8 cellular contexts compared by ENCODE assay signal in genomic region chr20:50916257-50916656, GRCh38. TPM values are rescaled to one million over a fixed set of nuclear protein-coding genes. Genes with fewer than 3 reads are reported as not detected.
A peak's percentile ranks its signal among the peaks of the same experiment; 100 is the strongest.
DNase-seq lines count a peak whose midpoint lies in the region; TF ChIP-seq lines count a peak whose summit lies in the region.

No MANE protein-coding gene starts in this region.

- TF ChIP-seq CTCF in RWPE1 (conservative IDR thresholded peaks at IDR 0.05; ENCODE audit: low read depth) (no peak), fibroblast of mammary gland (conservative IDR thresholded peaks at IDR 0.05; ENCODE audit: control insufficient read depth, insufficient read depth, low read depth, low read length) (no peak), prostate gland (IDR thresholded peaks at IDR 0.05) (no peak), dorsolateral prefrontal cortex (IDR thresholded peaks at IDR 0.05 in 54 of 56, conservative IDR thresholded peaks at IDR 0.05 in 2 of 56; ENCODE audit: low read depth in 1 of 56, partially characterized antibody in 56 of 56) (no peak), spleen (IDR thresholded peaks at IDR 0.05 in 8 of 11, conservative IDR thresholded peaks at IDR 0.05 in 3 of 11) (no peak)

- H3K27me3 ChIP-seq in prostate gland (replicated peaks; ENCODE audit: insufficient read depth) (no peaks in the 10 kb centered on the region), dorsolateral prefrontal cortex (no peaks in the 10 kb centered on the region), spleen (replicated peaks in 1 of 7) (no peaks in the 10 kb centered on the region)

- CTCF ChIA-PET in RWPE1 (lab: Yijun Ruan, JAX): interaction anchor here (0.7 to 1.5 kb wide), 3 partner anchors 21 to 122 kb away, joined by 4 to 8 read pairs (median 6); partner anchors contain the start of gene BCAS4

- POLR2A ChIA-PET in RWPE1 (lab: Yijun Ruan, JAX; ENCODE audit: low non-redundant PET): no interaction called here

- H3K27ac ChIP-seq in RWPE1 (no peak overlapping the region), prostate gland (peak overlapping the region in 1 of 2 donors; percentile 3), dorsolateral prefrontal cortex (peak overlapping the region in 3 of 59 donors; percentile 0 to 26 (median 25)), spleen (peak overlapping the region in 2 of 8 donors; percentile 12 to 19)

- 28% methylated on average over 5 of the region's 5 CpGs for WGBS in prostate gland
- 60 to 68% (median 64%) methylated on average over 5 of the region's 5 CpGs for WGBS in spleen, 5 donors

- H3K9me3 ChIP-seq in prostate gland (no peaks in the 10 kb centered on the region), spleen (no peaks in the 10 kb centered on the region)

- H3K4me1 ChIP-seq in prostate gland (replicated peaks) (no peaks in the 10 kb centered on the region), spleen (peaks cover 38 to 100% (median 82%) of the 10 kb centered on the region in 6 donors)

- peak; percentile 70 for DNase-seq in EL
- DNase-seq in RWPE1 (ENCODE audit: low spot score): peak; percentile 90
- peak; percentile 70 for DNase-seq in fibroblast of mammary gland (ENCODE audit: low read depth)
- DNase-seq in prostate gland (ENCODE audit: low spot score): peak; percentile 24
- DNase-seq in NCI-H1417 treated with DMSO at 0.1 percent for 48 hours (lab: John Stamatoyannopoulos, UW): no peak
- no peak for DNase-seq in SIG-M5 treated with dmso at 0.1 percent for 504 hours (lab: John Stamatoyannopoulos, UW; ENCODE audit: unreplicated experiment)
- no peak for DNase-seq in dorsolateral prefrontal cortex
- DNase-seq in spleen: no peak

- no peak for TF ChIP-seq POLR2A in prostate gland (IDR thresholded peaks at IDR 0.05)
- no peak for TF ChIP-seq POLR2A in spleen (IDR thresholded peaks at IDR 0.05)

- intact Hi-C loops in prostate gland (cut with DNase I): no loop called here
- intact Hi-C loops in dorsolateral prefrontal cortex (cut with DNase I): no loop called here
- intact Hi-C loops in spleen (cut with DNase I; ENCODE audit: low total_unique reads): no loop called here

- H3K4me3 ChIP-seq in fibroblast of mammary gland (ENCODE audit: control insufficient read depth, low read depth, low read length) (no peak overlapping the region), prostate gland (no peak overlapping the region), dorsolateral prefrontal cortex (no peak overlapping the region), spleen (no peak overlapping the region)

- H3K36me3 ChIP-seq in prostate gland: no peaks in the 10 kb centered on the region
- H3K36me3 ChIP-seq in spleen: peaks cover 0 to 37% (median 3%) of the 10 kb centered on the region in 6 donors

RNA-seq across cellular contexts. Expression of gene ADNP, which starts 15.0 kb away (rescaled TPM):
- total RNA-seq in prostate gland: 10 to 100 TPM; 46.8 to 84.7 TPM
- total RNA-seq in dorsolateral prefrontal cortex: 100 to 1,000 TPM in 2 of 120 experiments, 10 to 100 TPM in 118; 48.0 to 106 (median 69.6) TPM
- total RNA-seq in spleen: 10 to 100 TPM; 54.2 to 78.8 (median 67.5) TPM
- polyA plus RNA-seq in spleen: 10 to 100 TPM; 30.6 to 34.3 (median 33.4) TPM

RNA-seq across cellular contexts. Expression of gene DPM1, which starts 42.1 kb away (rescaled TPM):
- total RNA-seq in prostate gland: 10 to 100 TPM; 31.6 to 61.6 TPM
- total RNA-seq in dorsolateral prefrontal cortex: 10 to 100 TPM; 12.9 to 36.2 (median 25.1) TPM
- total RNA-seq in spleen: 10 to 100 TPM; 28.1 to 62.5 (median 37.9) TPM
- polyA plus RNA-seq in spleen: 10 to 100 TPM; 40.7 to 65.0 (median 46.9) TPM

RNA-seq across cellular contexts. Expression of gene MOCS3, which starts 42.4 kb away (rescaled TPM):
- total RNA-seq in prostate gland: 1 to 10 TPM; 6.6 to 7.9 TPM
- 1 to 10 TPM; 3.1 to 7.1 (median 4.6) TPM for total RNA-seq in dorsolateral prefrontal cortex
- 1 to 10 TPM; 3.4 to 7.0 (median 5.3) TPM for total RNA-seq in spleen
- polyA plus RNA-seq in spleen: 1 to 10 TPM; 2.6 to 4.2 (median 3.2) TPM

Comparison
In these comparisons a context has a peak if more than half of its experiments do, and no peak if none do; other contexts are left out.
1. DNase-seq: peak in EL (single experiment), RWPE1 (single experiment), fibroblast of mammary gland (single experiment) and prostate gland (single experiment); none in NCI-H1417 treated with DMSO at 0.1 percent for 48 hours (single experiment), SIG-M5 treated with dmso at 0.1 percent for 504 hours (single experiment), dorsolateral prefrontal cortex (0 of 10) and spleen (single experiment).